Comparison of ENCODE assay signal across 32 cellular contexts in genomic region chr17:54744750-54745149, GRCh38.
"Had no signal": no experiment of that assay in that cellular context is flagged by ENCODE, and none has a peak within 500 bp of the region (broad histone marks: within the 10 kb centered on the region; RNA-seq: fewer than 3 reads in every experiment).

No MANE protein-coding gene starts in this region.

- H3K27me3 Mint-ChIP-seq: activated CD4-positive, alpha-beta memory T cell treated with anti-CD3 and anti-CD28 coated beads for 36 hours; activated CD4-positive, alpha-beta T cell treated with anti-CD3 and anti-CD28 coated beads for 36 hours; activated CD4-positive, alpha-beta T cell treated with anti-CD3 and anti-CD28 coated beads, Interleukin-2, amount 10 ng/mL, durations not matched to agents 24 days and 14 days; activated CD8-positive, alpha-beta memory T cell treated with anti-CD3 and anti-CD28 coated beads, Interleukin-2, amount 10 ng/mL, durations not matched to agents 7 days and 5 days had no signal

- H3K9me3 ChIP-seq: colonic mucosa had no signal

- FAIRE-seq: frontal cortex had no signal

- H3K27me3 ChIP-seq: ascending aorta, breast epithelium, cardiac muscle cell, colonic mucosa had no signal

- H3K27ac ChIP-seq: ascending aorta, breast epithelium, cardiac muscle cell, colonic mucosa had no signal

- H3K36me3 ChIP-seq: ascending aorta, breast epithelium, cardiac muscle cell, colonic mucosa had no signal

- H3K4me1 ChIP-seq: ascending aorta, breast epithelium, colonic mucosa had no signal

- H3K27ac Mint-ChIP-seq: activated CD4-positive, alpha-beta memory T cell treated with anti-CD3 and anti-CD28 coated beads for 36 hours; activated CD4-positive, alpha-beta T cell treated with anti-CD3 and anti-CD28 coated beads for 36 hours; activated CD4-positive, alpha-beta T cell treated with anti-CD3 and anti-CD28 coated beads, Interleukin-2, amount 10 ng/mL, durations not matched to agents 24 days and 14 days; activated CD8-positive, alpha-beta memory T cell treated with anti-CD3 and anti-CD28 coated beads, Interleukin-2, amount 10 ng/mL, durations not matched to agents 7 days and 5 days; activated CD8-positive, alpha-beta T cell treated with anti-CD3 and anti-CD28 coated beads, Interleukin-2, amount 10 ng/mL, durations not matched to agents 7 days and 5 days; activated naive CD4-positive, alpha-beta T cell treated with anti-CD3 and anti-CD28 coated beads for 36 hours; activated naive CD4-positive, alpha-beta T cell treated with anti-CD3 and anti-CD28 coated beads, Interleukin-2, amount 50 U/mL, for 24 hours; activated naive CD8-positive, alpha-beta T cell treated with anti-CD3 and anti-CD28 coated beads for 36 hours; activated T-helper 1 cell treated with anti-CD3 and anti-CD28 coated beads, Interleukin-12 subunit alpha, Interleukin-12 subunit beta, Interleukin-2, Interleukin-4 antibody, amounts not matched to agents 30 ng/mL and 10 ng/mL and 1 ng/mL, durations not matched to agents 14 hours and 24 hours and 36 hours; activated T-helper 2 cell treated with anti-CD3 and anti-CD28 coated beads, Interferon-gamma antibody, Interleukin-2, Interleukin-4, amounts not matched to agents 10 μg/mL and 5 μg/mL and 100 μg/mL, durations not matched to agents 14 hours and 24 hours and 36 hours; brain; T-helper 17 cell; T-helper 2 cell treated with Interferon-gamma antibody and Interleukin-4, amounts not matched to agents 5 μg/mL and 100 μg/mL, for 36 hours had no signal

- H3K36me3 Mint-ChIP-seq: activated CD8-positive, alpha-beta memory T cell treated with anti-CD3 and anti-CD28 coated beads, Interleukin-2, amount 10 ng/mL, durations not matched to agents 7 days and 5 days; activated naive CD4-positive, alpha-beta T cell treated with anti-CD3 and anti-CD28 coated beads, Interleukin-2, amount 50 U/mL, for 24 hours; activated naive CD8-positive, alpha-beta T cell treated with anti-CD3 and anti-CD28 coated beads for 36 hours; brain had no signal

- H3K4me3 Mint-ChIP-seq: activated CD4-positive, alpha-beta memory T cell treated with anti-CD3 and anti-CD28 coated beads for 36 hours; activated CD4-positive, alpha-beta T cell treated with anti-CD3 and anti-CD28 coated beads for 36 hours; activated CD4-positive, alpha-beta T cell treated with anti-CD3 and anti-CD28 coated beads, Interleukin-2, amount 10 ng/mL, durations not matched to agents 24 days and 14 days; activated CD8-positive, alpha-beta memory T cell treated with anti-CD3 and anti-CD28 coated beads, Interleukin-2, amount 10 ng/mL, durations not matched to agents 7 days and 5 days; activated CD8-positive, alpha-beta T cell treated with anti-CD3 and anti-CD28 coated beads, Interleukin-2, amount 10 ng/mL, durations not matched to agents 7 days and 5 days; activated naive CD4-positive, alpha-beta T cell treated with anti-CD3 and anti-CD28 coated beads for 36 hours; activated naive CD4-positive, alpha-beta T cell treated with anti-CD3 and anti-CD28 coated beads, Interleukin-2, amount 50 U/mL, for 24 hours; activated naive CD8-positive, alpha-beta T cell treated with anti-CD3 and anti-CD28 coated beads for 36 hours; activated T-helper 1 cell treated with anti-CD3 and anti-CD28 coated beads, Interleukin-12 subunit alpha, Interleukin-12 subunit beta, Interleukin-2, Interleukin-4 antibody, amounts not matched to agents 30 ng/mL and 10 ng/mL and 1 ng/mL, durations not matched to agents 14 hours and 24 hours and 36 hours; brain; T-helper 17 cell; T-helper 2 cell treated with Interferon-gamma antibody and Interleukin-4, amounts not matched to agents 5 μg/mL and 100 μg/mL, for 36 hours had no signal

- H3K4me1 Mint-ChIP-seq: activated CD4-positive, alpha-beta T cell treated with anti-CD3 and anti-CD28 coated beads for 36 hours; activated CD4-positive, alpha-beta T cell treated with anti-CD3 and anti-CD28 coated beads, Interleukin-2, amount 10 ng/mL, durations not matched to agents 24 days and 14 days; activated CD8-positive, alpha-beta memory T cell treated with anti-CD3 and anti-CD28 coated beads, Interleukin-2, amount 10 ng/mL, durations not matched to agents 7 days and 5 days; activated naive CD4-positive, alpha-beta T cell treated with anti-CD3 and anti-CD28 coated beads, Interleukin-2, amount 50 U/mL, for 24 hours; activated naive CD8-positive, alpha-beta T cell treated with anti-CD3 and anti-CD28 coated beads for 36 hours; brain; T-helper 17 cell had no signal

- DNase-seq: activated CD4-positive, alpha-beta memory T cell treated with anti-CD3 and anti-CD28 coated beads for 36 hours; activated CD4-positive, alpha-beta T cell treated with anti-CD3 and anti-CD28 coated beads for 36 hours; activated CD4-positive, alpha-beta T cell treated with anti-CD3 and anti-CD28 coated beads, Interleukin-2, amount 10 ng/mL, durations not matched to agents 24 days and 14 days; activated CD4-positive, CD25-positive, alpha-beta regulatory T cell; activated CD4-positive, CD25-positive, alpha-beta regulatory T cell treated with anti-CD3 and anti-CD28 coated beads, Interleukin-2, amount 50 U/mL, for 72 hours; activated CD8-positive, alpha-beta memory T cell treated with anti-CD3 and anti-CD28 coated beads, Interleukin-2, amount 10 ng/mL, durations not matched to agents 7 days and 5 days; activated CD8-positive, alpha-beta memory T cell treated with anti-CD3 and anti-CD28 coated beads, Interleukin-2, amount 50 U/mL, for 4 hours; activated CD8-positive, alpha-beta T cell treated with anti-CD3 and anti-CD28 coated beads, Interleukin-2, amount 10 ng/mL, durations not matched to agents 7 days and 5 days; activated effector memory CD4-positive, alpha-beta T cell treated with anti-CD3 and anti-CD28 coated beads, Interleukin-2, amount 50 U/mL, for 16 hours; activated naive CD4-positive, alpha-beta T cell treated with anti-CD3 and anti-CD28 coated beads for 36 hours; activated naive CD8-positive, alpha-beta T cell treated with anti-CD3 and anti-CD28 coated beads for 36 hours; activated T-cell treated with anti-CD3 and anti-CD28 coated beads, Interleukin-2, amount 50 U/mL, for 1 hour; activated T-cell treated with anti-CD3 and anti-CD28 coated beads, Interleukin-2, amount 50 U/mL, for 48 hours; central memory CD4-positive, alpha-beta T cell; cerebellar nuclear complex; colonic mucosa; effector CD8-positive, alpha-beta T cell; foreskin fibroblast; head of caudate nucleus; T-helper 1 cell; T-helper 17 cell; T1000 had no signal

- ATAC-seq: activated CD4-positive, alpha-beta T cell treated with anti-CD3 and anti-CD28 coated beads for 36 hours; activated CD8-positive, alpha-beta memory T cell treated with anti-CD3 and anti-CD28 coated beads, Interleukin-2, amount 10 ng/mL, durations not matched to agents 7 days and 5 days; activated CD8-positive, alpha-beta T cell treated with anti-CD3 and anti-CD28 coated beads, Interleukin-2, amount 10 ng/mL, durations not matched to agents 7 days and 5 days; esophagus mucosa; T-helper 17 cell had no signal

- H3K4me3 ChIP-seq: ascending aorta, breast epithelium, cardiac muscle cell, colonic mucosa had no signal
